8 cellular contexts compared by ENCODE assay signal in the genomic region with DNA sequence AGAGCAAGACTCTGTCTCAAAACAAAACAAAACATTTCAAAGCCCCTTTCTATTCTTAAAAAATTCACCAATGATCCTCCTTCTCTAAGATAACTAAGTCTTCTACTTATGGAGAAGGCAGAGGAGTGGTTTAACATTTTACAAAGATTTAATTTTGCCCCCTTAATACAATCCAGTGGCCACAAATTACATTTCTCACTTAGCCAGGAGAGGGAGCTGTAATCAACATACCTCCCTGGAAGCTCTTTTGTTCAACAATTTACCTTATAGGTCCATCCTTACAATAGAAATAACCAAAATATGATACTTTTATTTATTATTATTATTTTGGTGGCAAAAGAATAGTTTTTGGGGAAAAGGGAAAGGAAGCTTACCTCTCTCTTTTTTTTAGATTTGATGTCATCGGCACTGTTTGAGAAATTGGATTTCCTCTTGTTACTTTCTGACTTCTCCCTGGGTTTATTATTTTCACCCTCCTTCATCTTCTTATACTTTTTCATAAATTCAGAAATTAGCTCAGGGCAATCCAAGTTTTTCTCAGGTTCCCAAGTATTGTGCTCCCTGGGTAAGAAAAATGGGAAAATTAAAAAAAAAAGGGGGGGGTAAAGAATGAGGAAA. TPM values are rescaled to one million over a fixed set of nuclear protein-coding genes. Genes with fewer than 3 reads are reported as not detected.
DNase-seq lines count a peak whose midpoint lies in the region; ATAC-seq and TF ChIP-seq lines count a peak whose summit lies in the region.

No MANE protein-coding gene starts in this region.

- H3K36me3 ChIP-seq in transverse colon = peaks cover 0 to 12% (median 2%) of the 10 kb centered on the region in 4 donors

- no peak overlapping the region for H3K4me3 ChIP-seq in transverse colon

- 98 to 100% methylated on average over 1 of the region's 1 CpG for WGBS in transverse colon (ENCODE audit: low coverage in 1 of 2), 2 donors

- intact Hi-C loops in transverse colon (cut with DNase I; ENCODE audit: low total_unique reads) = no loop called here

- TF ChIP-seq CTCF in transverse colon (IDR thresholded peaks at IDR 0.05) = peak; percentile 54 to 59 (median 58)

- TF ChIP-seq EP300 in transverse colon (IDR thresholded peaks at IDR 0.05; ENCODE audit: low read depth) = no peak

- TF ChIP-seq POLR2A in transverse colon (IDR thresholded peaks at IDR 0.05) = no peak

- ATAC-seq in HG02884 (IDR thresholded peaks at IDR 0.05; ENCODE audit: unreplicated experiment) = no peak

- H3K4me1 ChIP-seq in transverse colon = peaks cover 0 to 10% (median 0%) of the 10 kb centered on the region in 4 donors

- in situ Hi-C loops in transverse colon (cut with MboI; ENCODE audit: low pct_ligation_motif_present in 1 of 4, low pct_unique_long_range_greater_than_20kb in 1 of 4, low sequenced_read_pairs in 3 of 4) = loop anchor here in 1 of 4 donors (10.0 kb wide), 1 partner anchor 113 kb away; a partner anchor contains a TSS

- no peak overlapping the region for H3K27ac ChIP-seq in transverse colon

- H3K27me3 ChIP-seq in transverse colon = no peaks in the 10 kb centered on the region

- H3K9me3 ChIP-seq in transverse colon = no peaks in the 10 kb centered on the region

- DNase-seq in A172 (ENCODE audit: low spot score) (peak; percentile 46), Daoy (ENCODE audit: low read depth) (peak; percentile 29), NCI-H146 treated with DMSO at 0.1 percent for 48 hours (lab: John Stamatoyannopoulos, UW; ENCODE audit: unreplicated experiment) (peak; percentile 21), amniotic stem cell (lab: John Stamatoyannopoulos, UW) (peak; percentile 28), inferior parietal cortex (ENCODE audit: extremely low spot score) (peak; percentile 68), transverse colon (no peak), NCI-H128 (lab: John Stamatoyannopoulos, UW; ENCODE audit: unreplicated experiment) (no peak)

RNA-seq across cellular contexts. Expression of a gene that starts 28.1 kb away (rescaled TPM):
- total RNA-seq in A172 (2014; rRNA removed; shearing (Covaris generic)) = 46.2 and 47.6 TPM in 2 replicates
- total RNA-seq in Daoy (2014; rRNA removed; shearing (Covaris generic)) = 44.9 and 64.3 TPM in 2 replicates
- 10 to 100 TPM; 18.9 to 28.8 (median 22.8) TPM for total RNA-seq in transverse colon

RNA-seq across cellular contexts. Expression of a gene that starts 28.8 kb away (rescaled TPM):
- total RNA-seq in A172 (2014; rRNA removed; shearing (Covaris generic)) = 508 and 537 TPM in 2 replicates
- 499 and 609 TPM in 2 replicates for total RNA-seq in Daoy (2014; rRNA removed; shearing (Covaris generic))
- total RNA-seq in transverse colon = 100 to 1,000 TPM; 104 to 747 (median 326) TPM

RNA-seq across cellular contexts. Expression of a gene that starts 49.0 kb away (rescaled TPM):
- 0.17 TPM in 1 of 2 replicates, not detected in the other for total RNA-seq in A172 (2014; rRNA removed; shearing (Covaris generic))
- not detected in 2 replicates for total RNA-seq in Daoy (2014; rRNA removed; shearing (Covaris generic))
- total RNA-seq in transverse colon = not detected

Comparison
In these comparisons a context has a peak if more than half of its experiments do, and no peak if none do; other contexts are left out.
1. DNase-seq: peak in A172 (single experiment), Daoy (single experiment), NCI-H146 treated with DMSO at 0.1 percent for 48 hours (single experiment), amniotic stem cell (single experiment) and inferior parietal cortex (single experiment); none in transverse colon (single experiment) and NCI-H128 (single experiment).